ENCODE assay signal across 21 cellular contexts in genomic region chr10:118080817-118081216, GRCh38. TPM values are rescaled to one million over a fixed set of nuclear protein-coding genes. Genes with fewer than 3 reads are reported as not detected.
A peak's percentile ranks its signal among the peaks of the same experiment; 100 is the strongest.
DNase-seq lines count a peak whose midpoint lies in the region; ATAC-seq, FAIRE-seq and TF ChIP-seq lines count a peak whose summit lies in the region.
"Had no signal": no experiment of that assay in that cellular context is flagged by ENCODE, and none has a peak within 500 bp of the region (broad histone marks: within the 10 kb centered on the region; RNA-seq: fewer than 3 reads in every experiment).

No MANE protein-coding gene starts in this region.

- no peak overlapping the region for H4K5ac ChIP-seq in IMR-90 (ENCODE audit: low read depth, low read length)

- no peaks in the 10 kb centered on the region for H3K36me3 Mint-ChIP-seq in GM23338 (ENCODE audit: low read depth)
- no peaks in the 10 kb centered on the region for H3K36me3 Mint-ChIP-seq in CD4-positive, alpha-beta T cell (ENCODE audit: low read depth)
- H3K36me3 Mint-ChIP-seq: CD14-positive monocyte; CD4-positive, CD25-positive, alpha-beta regulatory T cell; CD8-positive, alpha-beta T cell had no signal

- H3K9me3 ChIP-seq in A549 (no peaks in the 10 kb centered on the region), IMR-90 (ENCODE audit: control insufficient read depth, insufficient read depth, low read length) (no peaks in the 10 kb centered on the region)
- peaks cover 12% of the 10 kb centered on the region for H3K9me3 ChIP-seq in CD4-positive, alpha-beta T cell (ENCODE audit: control insufficient read depth, low read length)

- H3K36me3 ChIP-seq in GM23338 (ENCODE audit: insufficient read depth): no peaks in the 10 kb centered on the region
- no peaks in the 10 kb centered on the region for H3K36me3 ChIP-seq in IMR-90 (ENCODE audit: control insufficient read depth, insufficient read depth, low read length)
- H3K36me3 ChIP-seq: BLaER1 treated with 17β-estradiol and CSF1 and Interleukin-3, amounts not matched to agents 10 nM and 100 nM had no signal

- TF ChIP-seq CTCF in A549 (IDR thresholded peaks at IDR 0.05) (no peak), GM23338 (conservative IDR thresholded peaks at IDR 0.05; ENCODE audit: low read depth in 2 of 2) (no peak), IMR-90 (conservative IDR thresholded peaks at IDR 0.05; ENCODE audit: low read depth, low read length) (no peak)
- no peak for TF ChIP-seq CTCF in CD4-positive, alpha-beta T cell (IDR thresholded peaks at IDR 0.05)

- CTCF ChIA-PET in A549 (lab: Yijun Ruan, JAX) (interaction anchor here (0.6 kb wide), 1 partner anchor 45 kb away, joined by 3 read pairs; no protein-coding TSS in a partner anchor), IMR-90 (lab: Yijun Ruan, JAX) (no interaction called here)
- CTCF ChIA-PET in CD4-positive, alpha-beta T cell (lab: Charles Lee): no interaction called here

- POLR2A ChIA-PET in A549 (lab: Yijun Ruan, JAX): no interaction called here
- POLR2A ChIA-PET in IMR-90 (lab: Charles Lee; ENCODE audit: unreplicated experiment): no interaction called here
- POLR2A ChIA-PET in CD4-positive, alpha-beta T cell (lab: Charles Lee): no interaction called here

- FAIRE-seq in A549 (lab: Jason Lieb, UNC): no peak
- FAIRE-seq: A204.1, D721Med, G401.6, GM12891, GM19239 had no signal

- H2AK5ac ChIP-seq in IMR-90 (ENCODE audit: low read depth, low read length): no peak overlapping the region

- DNase-seq in A549 (ENCODE audit: low read depth in 1 of 2, low spot score in 1 of 2) (no peak), GM23338 (ENCODE audit: low spot score) (no peak), IMR-90 (no peak), C1 segment of cervical spinal cord (lab: John Stamatoyannopoulos, UW) (no peak)
- DNase-seq in CD4-positive, alpha-beta T cell: no peak
- DNase-seq: 8988T; AML-193; Caco-2; Calu3; CD4-positive, CD25-positive, alpha-beta regulatory T cell; CD8-positive, alpha-beta T cell; DMS79 treated with DMSO at 0.1 percent for 48 hours; GF-D8 had no signal

- H4K20me1 ChIP-seq in GM23338 (replicated peaks; ENCODE audit: insufficient read depth): no peaks in the 10 kb centered on the region
- no peaks in the 10 kb centered on the region for H4K20me1 ChIP-seq in IMR-90 (ENCODE audit: insufficient read depth, low read length)
- H4K20me1 ChIP-seq: BLaER1 treated with 17β-estradiol and CSF1 and Interleukin-3, amounts not matched to agents 10 nM and 100 nM had no signal

- H2BK5ac ChIP-seq in IMR-90 (ENCODE audit: low read depth, low read length, poor library complexity, severe bottlenecking): no peak overlapping the region

- no peak for TF ChIP-seq EP300 in A549 (IDR thresholded peaks at IDR 0.05)

- no TSS peak for BruUV-seq in IMR-90 (replicated peaks; lab: Mats Ljungman, UMichigan)

- no peak for TF ChIP-seq POLR2A in A549 (IDR thresholded peaks at IDR 0.05; ENCODE audit: low read length)
- TF ChIP-seq POLR2A in IMR-90 (IDR thresholded peaks at IDR 0.05; ENCODE audit: low read depth, low read length): no peak

- intact Hi-C loops in IMR-90 (cut with micrococcal nuclease): no loop called here
- intact Hi-C loops in CD4-positive, alpha-beta T cell (cut with DNase I, micrococcal nuclease): no loop called here

- no peak overlapping the region for H2BK15ac ChIP-seq in IMR-90 (ENCODE audit: low read depth, low read length)

- no peaks in the 10 kb centered on the region for H3K27me3 Mint-ChIP-seq in GM23338 (ENCODE audit: insufficient read depth, low read depth, poor library complexity)
- H3K27me3 Mint-ChIP-seq in CD4-positive, alpha-beta T cell: peaks cover 29% of the 10 kb centered on the region
- H3K27me3 Mint-ChIP-seq: CD4-positive, CD25-positive, alpha-beta regulatory T cell had no signal

- no peak overlapping the region for H2BK20ac ChIP-seq in IMR-90 (ENCODE audit: low read depth, low read length)

- H3K79me2 ChIP-seq in GM23338 (replicated peaks; ENCODE audit: insufficient read depth): no peaks in the 10 kb centered on the region

- H3K9me3 Mint-ChIP-seq in GM23338: peaks cover 4% of the 10 kb centered on the region; the same call in 2 of the 3 replicates
- H3K9me3 Mint-ChIP-seq in CD4-positive, alpha-beta T cell: peaks cover 7% of the 10 kb centered on the region

- H3K4me2 ChIP-seq in A549 (no peak overlapping the region), GM23338 (no peak overlapping the region), IMR-90 (ENCODE audit: low read depth, low read length) (no peak overlapping the region)
- H3K4me2 ChIP-seq: BLaER1 treated with 17β-estradiol and CSF1 and Interleukin-3, amounts not matched to agents 10 nM and 100 nM had no signal

- no peak overlapping the region for H4K91ac ChIP-seq in IMR-90 (ENCODE audit: insufficient read depth, low read depth, low read length)

- no peak overlapping the region for H3K27ac ChIP-seq in A549
- H3K27ac ChIP-seq in GM23338 (ENCODE audit: low read depth): no peak overlapping the region
- no peak overlapping the region for H3K27ac ChIP-seq in IMR-90 (ENCODE audit: insufficient read depth, low read length)
- H3K27ac ChIP-seq in CD4-positive, alpha-beta T cell (ENCODE audit: low read depth, low read length): no peak overlapping the region
- H3K27ac ChIP-seq: BLaER1 treated with 17β-estradiol and CSF1 and Interleukin-3, amounts not matched to agents 10 nM and 100 nM had no signal

- H3K4me1 ChIP-seq in A549 (no peaks in the 10 kb centered on the region), GM23338 (ENCODE audit: insufficient read depth) (no peaks in the 10 kb centered on the region), IMR-90 (ENCODE audit: control insufficient read depth, insufficient read depth, low read length) (no peaks in the 10 kb centered on the region)
- H3K4me1 ChIP-seq: BLaER1 treated with 17β-estradiol and CSF1 and Interleukin-3, amounts not matched to agents 10 nM and 100 nM had no signal

- no peak overlapping the region for H3K27ac Mint-ChIP-seq in GM23338
- no peak overlapping the region for H3K27ac Mint-ChIP-seq in CD4-positive, alpha-beta T cell
- H3K27ac Mint-ChIP-seq: B cell; CD14-positive monocyte; CD4-positive, CD25-positive, alpha-beta regulatory T cell; CD8-positive, alpha-beta T cell had no signal

- WGBS in A549 (ENCODE audit: missing lambda C conversion rate): 27% methylated on average over 4 of the region's 4 CpGs
- WGBS in IMR-90 (ENCODE audit: extremely low coverage in 2 of 2, insufficient read length in 1 of 2), 2 experiments: no CpG with 5 or more reads among the region's 4 CpGs

- dilution Hi-C loops in IMR-90 (cut with HindIII; ENCODE audit: low sequenced_read_pairs, unreplicated experiment): no loop called here

- TF ChIP-seq RAD21 in A549 (conservative IDR thresholded peaks at IDR 0.05 in 1 of 2, IDR thresholded peaks at IDR 0.05 in 1 of 2) (no peak), IMR-90 (IDR thresholded peaks at IDR 0.05; ENCODE audit: low read length) (no peak)

- H3K9me1 ChIP-seq in IMR-90 (ENCODE audit: insufficient read depth, low read length): no peaks in the 10 kb centered on the region

- H2AK9ac ChIP-seq in IMR-90 (replicated peaks; ENCODE audit: low read depth, low read length, poor library complexity): no peak overlapping the region

- ATAC-seq in A549 (no peak), GM23338 (no peak), IMR-90 (ENCODE audit: low read depth) (no peak)
- ATAC-seq in CD4-positive, alpha-beta T cell (ENCODE audit: poor library complexity): no peak
- ATAC-seq: CD8-positive, alpha-beta T cell had no signal

- H3K18ac ChIP-seq in IMR-90 (ENCODE audit: low read depth, low read length): no peak overlapping the region

- H2AFZ ChIP-seq in GM23338 (0 out of 2 replicates have a peak overlapping the region, but pooled peaks have one; percentile 38), IMR-90 (replicated peaks; ENCODE audit: low read length, poor library complexity) (no peak overlapping the region)

- no peak overlapping the region for H3K4me3 Mint-ChIP-seq in GM23338
- no peak overlapping the region for H3K4me3 Mint-ChIP-seq in CD4-positive, alpha-beta T cell
- H3K4me3 Mint-ChIP-seq: B cell; CD14-positive monocyte; CD4-positive, CD25-positive, alpha-beta regulatory T cell; CD8-positive, alpha-beta T cell had no signal

- no peak overlapping the region for H2BK120ac ChIP-seq in IMR-90 (ENCODE audit: low read depth, low read length)

- H3K9me2 ChIP-seq in GM23338 (ENCODE audit: insufficient read depth): no peaks in the 10 kb centered on the region

- no peak overlapping the region for H3K23ac ChIP-seq in IMR-90 (ENCODE audit: low read depth, low read length)

- no peaks in the 10 kb centered on the region for H3K27me3 ChIP-seq in GM23338 (ENCODE audit: insufficient read depth)
- no peaks in the 10 kb centered on the region for H3K27me3 ChIP-seq in IMR-90 (ENCODE audit: control insufficient read depth, insufficient read depth, low read length)
- H3K27me3 ChIP-seq in CD4-positive, alpha-beta T cell (ENCODE audit: control insufficient read depth, insufficient read depth, low read length): no peaks in the 10 kb centered on the region
- H3K27me3 ChIP-seq: BLaER1 treated with 17β-estradiol and CSF1 and Interleukin-3, amounts not matched to agents 10 nM and 100 nM had no signal

- no peak overlapping the region for H3K4ac ChIP-seq in IMR-90 (ENCODE audit: low read depth, low read length)

- no peak overlapping the region for H3K9ac ChIP-seq in IMR-90 (ENCODE audit: low read depth, low read length)
- H3K9ac ChIP-seq: BLaER1 treated with 17β-estradiol and CSF1 and Interleukin-3, amounts not matched to agents 10 nM and 100 nM had no signal

- no peak overlapping the region for H3K56ac ChIP-seq in IMR-90 (ENCODE audit: extremely low read depth, insufficient read depth, low read length)

- no peak overlapping the region for H4K8ac ChIP-seq in IMR-90 (ENCODE audit: low read depth in 2 of 2, low read length in 2 of 2)

- no peaks in the 10 kb centered on the region for H3F3A ChIP-seq in GM23338 (replicated peaks; ENCODE audit: low read depth)

- H3K79me1 ChIP-seq in IMR-90 (ENCODE audit: low read depth in 1 of 2, low read length in 2 of 2): no peaks in the 10 kb centered on the region

- H3K14ac ChIP-seq in IMR-90 (replicated peaks; ENCODE audit: low read depth, low read length): no peak overlapping the region

- in situ Hi-C loops in IMR-90 (cut with MboI; ENCODE audit: low sequenced_read_pairs): no loop called here

- H3K4me1 Mint-ChIP-seq in GM23338: no peaks in the 10 kb centered on the region
- H3K4me1 Mint-ChIP-seq in CD4-positive, alpha-beta T cell (ENCODE audit: low read depth): no peaks in the 10 kb centered on the region
- H3K4me1 Mint-ChIP-seq: B cell; CD14-positive monocyte; CD4-positive, CD25-positive, alpha-beta regulatory T cell had no signal

- no peak overlapping the region for H3K4me3 ChIP-seq in A549
- H3K4me3 ChIP-seq in GM23338: no peak overlapping the region
- H3K4me3 ChIP-seq in IMR-90 (ENCODE audit: insufficient read depth, low read depth, low read length): no peak overlapping the region
- H3K4me3 ChIP-seq: BLaER1 treated with 17β-estradiol and CSF1 and Interleukin-3, amounts not matched to agents 10 nM and 100 nM had no signal

RNA-seq across cellular contexts. Expression of gene RAB11FIP2, which starts 34.1 kb away (rescaled TPM):
- 21.7 and 29.3 TPM in 2 replicates for polyA plus RNA-seq in A549 (2011; rRNA removed)
- 3.3 and 4.3 TPM in 2 replicates for polyA plus RNA-seq in A549 (2012; cell fraction: cytosol; rRNA removed)
- polyA plus RNA-seq in A549 (2012; cell fraction: nucleus; rRNA removed): 1.6 and 2.8 TPM in 2 replicates
- polyA plus RNA-seq in A549 (2017; fragmentation: RNase III; extraction: RNeasy Plus Mini Kit Qiagen cat#74134 plus additional on column Dnase treatment): 10.0 to 11.2 TPM (median 11.1 TPM) in 3 replicates
- polyA minus RNA-seq in A549 (2011; rRNA and poly(A)+ RNA removed): 6.3 and 8.9 TPM in 2 replicates
- 13.4 and 17.6 TPM in 2 replicates for total RNA-seq in GM23338 (2014; rRNA removed; shearing (Covaris generic))
- 16.1 and 16.5 TPM in 2 replicates for polyA plus RNA-seq in GM23338 (2016; fragmentation: Nextera tagmentation; extraction: Ambion mirVana)
- 13.1 and 16.1 TPM in 2 replicates for total RNA-seq in IMR-90 (2012; rRNA removed)
- polyA plus RNA-seq in IMR-90 (2012; rRNA removed): 3.6 and 5.5 TPM in 2 replicates
- 0.38 and 0.40 TPM in 2 replicates for polyA plus RNA-seq in IMR-90 (2012; cell fraction: cytosol; rRNA removed)
- 0.54 and 5.5 TPM in 2 replicates for polyA plus RNA-seq in IMR-90 (2012; cell fraction: nucleus; rRNA removed; ENCODE audit: low replicate concordance)
- 10 to 100 TPM; 35.6 to 37.7 TPM for total RNA-seq in CD4-positive, alpha-beta T cell
